Comparison of ENCODE assay signal across 10 cellular contexts in the genomic region with DNA sequence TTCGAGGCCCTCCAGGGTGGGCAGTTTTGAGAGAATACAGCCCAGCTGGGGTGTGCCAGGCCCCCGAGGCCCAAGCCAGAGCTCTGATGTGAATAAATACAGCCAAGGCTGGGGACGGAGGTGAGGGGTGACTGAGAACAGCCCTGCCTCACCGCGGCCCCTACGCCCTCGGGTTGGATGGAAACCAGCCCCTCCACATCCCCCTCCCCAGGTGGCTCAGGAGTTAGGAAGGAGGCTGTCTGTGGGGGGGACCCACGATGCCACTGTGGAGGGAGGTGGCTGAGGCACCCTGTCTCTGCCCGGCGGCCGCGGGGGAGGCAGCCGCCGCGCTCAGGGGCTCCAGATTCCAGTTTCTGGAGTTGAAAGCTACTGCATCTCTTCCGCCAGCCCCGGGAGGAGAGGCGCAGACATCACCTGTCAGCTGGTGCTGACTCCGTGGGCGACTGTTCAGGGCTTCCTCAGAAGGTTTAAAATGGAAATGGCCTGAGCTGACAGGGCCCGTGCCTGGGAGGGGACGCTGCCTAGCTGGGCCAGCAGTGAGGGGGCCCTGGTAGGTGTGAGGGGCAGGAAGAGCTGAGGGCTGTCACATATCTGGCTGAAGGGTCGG.
DNase-seq lines count a peak whose midpoint lies in the region; ATAC-seq lines count a peak whose summit lies in the region.
"Had no signal": no experiment of that assay in that cellular context is flagged by ENCODE, and none has a peak within 500 bp of the region (broad histone marks: within the 10 kb centered on the region; RNA-seq: fewer than 3 reads in every experiment).

No MANE protein-coding gene starts in this region.

- ATAC-seq in stimulated activated effector memory CD8-positive, alpha-beta T cell treated with anti-CD3 and anti-CD28 coated beads, Interleukin-12 subunit alpha, Interleukin-12 subunit beta, amount 100 ng/mL, for 72 hours, result peak; percentile 17
- ATAC-seq in HG03432 (IDR thresholded peaks at IDR 0.05; ENCODE audit: unreplicated experiment), result no peak

- H3K4me3 Mint-ChIP-seq in stimulated activated effector memory CD8-positive, alpha-beta T cell treated with anti-CD3 and anti-CD28 coated beads, Interleukin-12 subunit alpha, Interleukin-12 subunit beta, amount 100 ng/mL, for 72 hours, result no peak overlapping the region
- H3K4me3 Mint-ChIP-seq: activated CD4-positive, alpha-beta memory T cell treated with anti-CD3 and anti-CD28 coated beads, Interleukin-2, amount 10 ng/mL, durations not matched to agents 7 days and 5 days had no signal

- H3K27me3 ChIP-seq in iPS-18a (ENCODE audit: control insufficient read depth, insufficient read depth, low read length), result peaks cover 94% of the 10 kb centered on the region

- H3K36me3 ChIP-seq in SK-N-MC (ENCODE audit: insufficient read depth, low read length) (no peaks in the 10 kb centered on the region), iPS-18a (ENCODE audit: control insufficient read depth, low read depth, low read length) (no peaks in the 10 kb centered on the region)

- H3K36me3 Mint-ChIP-seq in stimulated activated effector memory CD8-positive, alpha-beta T cell treated with anti-CD3 and anti-CD28 coated beads, Interleukin-12 subunit alpha, Interleukin-12 subunit beta, amount 100 ng/mL, for 72 hours, result peaks cover 4% of the 10 kb centered on the region

- H3K9ac ChIP-seq in SK-N-MC (ENCODE audit: insufficient read length), result no peak overlapping the region
- H3K9ac ChIP-seq in iPS-18a (ENCODE audit: low read length), result no peak overlapping the region
- H3K9ac ChIP-seq: GM23248 had no signal

- DNase-seq in NCI-H1417 (lab: John Stamatoyannopoulos, UW) (peak in 2 of 3 experiments; percentile 71 to 72), NCI-H1417 treated with DMSO at 0.1 percent for 48 hours (lab: John Stamatoyannopoulos, UW) (no peak), SK-N-MC (ENCODE audit: low read depth, low spot score) (no peak), NCI-H345 (lab: John Stamatoyannopoulos, UW) (no peak), NCI-H2081 treated with DMSO at 0.1 percent for 48 hours (lab: John Stamatoyannopoulos, UW) (no peak)
- DNase-seq in stimulated activated effector memory CD8-positive, alpha-beta T cell treated with anti-CD3 and anti-CD28 coated beads, Interleukin-12 subunit alpha, Interleukin-12 subunit beta, amount 100 ng/mL, for 72 hours (ENCODE audit: low spot score in 2 of 2), result no peak
- DNase-seq: activated CD4-positive, alpha-beta memory T cell treated with anti-CD3 and anti-CD28 coated beads, Interleukin-2, amount 10 ng/mL, durations not matched to agents 7 days and 5 days had no signal

- H3K9me3 ChIP-seq in SK-N-MC (ENCODE audit: low read depth, low read length), result no peaks in the 10 kb centered on the region
- H3K9me3 ChIP-seq in iPS-18a (ENCODE audit: control insufficient read depth, low read depth, low read length), result no peaks in the 10 kb centered on the region

- no peak overlapping the region for H3K27ac Mint-ChIP-seq in stimulated activated effector memory CD8-positive, alpha-beta T cell treated with anti-CD3 and anti-CD28 coated beads, Interleukin-12 subunit alpha, Interleukin-12 subunit beta, amount 100 ng/mL, for 72 hours
- H3K27ac Mint-ChIP-seq: activated CD4-positive, alpha-beta memory T cell treated with anti-CD3 and anti-CD28 coated beads, Interleukin-2, amount 10 ng/mL, durations not matched to agents 7 days and 5 days had no signal

- H3K27ac ChIP-seq in SK-N-MC (no peak overlapping the region), iPS-18a (ENCODE audit: low read length) (no peak overlapping the region)
- H3K27ac ChIP-seq: GM23248 had no signal

- H3K4me1 Mint-ChIP-seq in stimulated activated effector memory CD8-positive, alpha-beta T cell treated with anti-CD3 and anti-CD28 coated beads, Interleukin-12 subunit alpha, Interleukin-12 subunit beta, amount 100 ng/mL, for 72 hours, result peaks cover 15% of the 10 kb centered on the region

- no peaks in the 10 kb centered on the region for H3K4me1 ChIP-seq in iPS-18a (ENCODE audit: control insufficient read depth, low read depth, low read length)

- H3K4me3 ChIP-seq in SK-N-MC (peak overlapping the region; percentile 90), iPS-18a (ENCODE audit: low read length) (peak overlapping the region; percentile 51)

- H3K9me3 Mint-ChIP-seq in stimulated activated effector memory CD8-positive, alpha-beta T cell treated with anti-CD3 and anti-CD28 coated beads, Interleukin-12 subunit alpha, Interleukin-12 subunit beta, amount 100 ng/mL, for 72 hours, result no peaks in the 10 kb centered on the region
- H3K9me3 Mint-ChIP-seq: activated CD4-positive, alpha-beta memory T cell treated with anti-CD3 and anti-CD28 coated beads, Interleukin-2, amount 10 ng/mL, durations not matched to agents 7 days and 5 days had no signal

Comparison
In these comparisons a context has a peak if more than half of its experiments do, and no peak if none do; other contexts are left out.
1. DNase-seq: peak in NCI-H1417 (2 of 3); none in NCI-H1417 treated with DMSO at 0.1 percent for 48 hours (single experiment), SK-N-MC (single experiment), stimulated activated effector memory CD8-positive, alpha-beta T cell treated with anti-CD3 and anti-CD28 coated beads, Interleukin-12 subunit alpha, Interleukin-12 subunit beta, amount 100 ng/mL, for 72 hours (0 of 2), NCI-H345 (single experiment) and NCI-H2081 treated with DMSO at 0.1 percent for 48 hours (single experiment).